In the genomic region with DNA sequence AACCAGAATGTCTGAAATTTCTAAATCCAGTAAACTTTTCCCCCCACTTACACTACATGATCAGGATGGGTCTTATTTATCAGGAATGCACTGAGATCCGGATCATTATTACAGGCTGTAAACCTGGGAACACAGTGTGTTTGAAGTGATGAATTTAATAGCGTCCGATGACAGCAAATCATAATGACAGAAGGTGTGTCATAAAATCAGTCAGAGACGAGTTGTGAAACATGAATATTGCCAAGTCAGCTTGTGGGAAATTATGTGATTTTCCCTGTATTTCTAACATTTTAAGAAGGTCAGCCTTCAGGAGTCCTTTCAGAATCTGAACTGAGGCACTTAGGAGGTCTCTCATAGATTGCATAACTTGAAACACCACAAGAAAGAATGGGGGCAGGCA, we compare ENCODE assay signal across 17 cellular contexts. TPM values are rescaled to one million over a fixed set of nuclear protein-coding genes. Genes with fewer than 3 reads are reported as not detected.
"Had no signal": no experiment of that assay in that cellular context is flagged by ENCODE, and none has a peak within 500 bp of the region (broad histone marks: within the 10 kb centered on the region; RNA-seq: fewer than 3 reads in every experiment).

No MANE protein-coding gene starts in this region.

- H3K9me3 ChIP-seq: mucosa of descending colon, spleen, thoracic aorta, transverse colon had no signal

- DNase-seq: islet precursor cell; mucosa of descending colon; natural killer cell; occipital lobe; posterior cingulate gyrus; right cardiac atrium; spleen; stimulated activated CD4-positive, alpha-beta T cell treated with anti-CD3 and anti-CD28 coated beads, Interleukin-15, amount 100 ng/mL, for 24 hours; stimulated activated CD4-positive, alpha-beta T cell treated with anti-CD3 and anti-CD28 coated beads, Interleukin-1b, Interleukin-23, amount 100 ng/mL, for 48 hours; stimulated activated CD4-positive, alpha-beta T cell treated with anti-CD3 and anti-CD28 coated beads, Interleukin-4, amount 100 ng/mL, for 24 hours; stimulated activated naive CD8-positive, alpha-beta T cell treated with anti-CD3 and anti-CD28 coated beads, Interleukin-15, amount 100 ng/mL, for 72 hours; transverse colon had no signal

- H3K27me3 ChIP-seq: spleen, transverse colon had no signal

- H3K4me1 Mint-ChIP-seq: natural killer cell; stimulated activated memory B cell treated with anti-CD40 and anti-IgM and Interleukin-4, amounts not matched to agents 10 μg/mL and 1 μg/mL and 100 μg/mL, for 72 hours; stimulated activated naive CD8-positive, alpha-beta T cell treated with anti-CD3 and anti-CD28 coated beads, Interleukin-15, amount 100 ng/mL, for 72 hours had no signal

- H3K9me3 Mint-ChIP-seq: dendritic cell treated with granulocyte-macrophage colony-stimulating factor and Interleukin-4, amounts not matched to agents 40 ng/mL and 50 ng/mL, for 4 days; natural killer cell; stimulated activated memory B cell treated with anti-CD40 and anti-IgM and Interleukin-4, amounts not matched to agents 10 μg/mL and 1 μg/mL and 100 μg/mL, for 72 hours; stimulated activated naive CD8-positive, alpha-beta T cell treated with anti-CD3 and anti-CD28 coated beads, Interleukin-15, amount 100 ng/mL, for 72 hours had no signal

- H3K36me3 ChIP-seq: spleen, thoracic aorta, transverse colon had no signal

- H3K27me3 Mint-ChIP-seq: dendritic cell treated with granulocyte-macrophage colony-stimulating factor and Interleukin-4, amounts not matched to agents 40 ng/mL and 50 ng/mL, for 4 days; stimulated activated naive CD8-positive, alpha-beta T cell treated with anti-CD3 and anti-CD28 coated beads, Interleukin-15, amount 100 ng/mL, for 72 hours had no signal

- H3K4me3 Mint-ChIP-seq: dendritic cell treated with granulocyte-macrophage colony-stimulating factor and Interleukin-4, amounts not matched to agents 40 ng/mL and 50 ng/mL, for 4 days; natural killer cell; stimulated activated memory B cell treated with anti-CD40 and anti-IgM and Interleukin-4, amounts not matched to agents 10 μg/mL and 1 μg/mL and 100 μg/mL, for 72 hours; stimulated activated naive CD8-positive, alpha-beta T cell treated with anti-CD3 and anti-CD28 coated beads, Interleukin-15, amount 100 ng/mL, for 72 hours had no signal

- H3K36me3 Mint-ChIP-seq: natural killer cell; stimulated activated memory B cell treated with anti-CD40 and anti-IgM and Interleukin-4, amounts not matched to agents 10 μg/mL and 1 μg/mL and 100 μg/mL, for 72 hours had no signal

- H3K4me3 ChIP-seq: mucosa of descending colon, spleen, thoracic aorta, transverse colon had no signal

- H3K27ac Mint-ChIP-seq: dendritic cell treated with granulocyte-macrophage colony-stimulating factor and Interleukin-4, amounts not matched to agents 40 ng/mL and 50 ng/mL, for 4 days; natural killer cell; stimulated activated memory B cell treated with anti-CD40 and anti-IgM and Interleukin-4, amounts not matched to agents 10 μg/mL and 1 μg/mL and 100 μg/mL, for 72 hours; stimulated activated naive CD8-positive, alpha-beta T cell treated with anti-CD3 and anti-CD28 coated beads, Interleukin-15, amount 100 ng/mL, for 72 hours had no signal

- ATAC-seq: left lobe of liver; mucosa of descending colon; natural killer cell; right cardiac atrium; stimulated activated memory B cell treated with anti-CD40 and anti-IgM and Interleukin-4, amounts not matched to agents 10 μg/mL and 1 μg/mL and 100 μg/mL, for 72 hours; stimulated activated naive CD8-positive, alpha-beta T cell treated with anti-CD3 and anti-CD28 coated beads, Interleukin-15, amount 100 ng/mL, for 72 hours had no signal

RNA-seq across cellular contexts. Expression of gene RERG, which starts 36.7 kb away (rescaled TPM):
- total RNA-seq: glomerular endothelial cell, natural killer cell had no signal
